19 cellular contexts compared by ENCODE assay signal in the genomic region with DNA sequence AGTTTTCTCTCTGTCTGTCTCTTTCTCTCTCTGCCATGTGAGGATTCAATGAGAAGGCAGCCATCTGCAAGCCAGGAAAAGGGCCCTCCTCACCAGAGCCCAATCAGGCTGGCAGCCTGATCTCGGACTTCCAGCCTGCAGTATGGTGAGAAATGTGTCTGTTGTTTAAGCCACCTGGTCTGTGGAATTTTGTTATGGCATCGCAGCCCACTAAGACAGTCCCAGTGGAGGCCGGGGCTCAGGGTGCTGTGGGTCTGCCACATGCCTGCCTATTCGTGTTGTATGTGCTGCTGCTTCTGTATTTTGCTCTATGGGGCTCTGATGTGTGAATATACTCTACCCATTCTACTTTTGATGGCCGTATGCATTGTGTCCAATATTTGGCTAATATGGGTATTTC.
A peak's percentile ranks its signal among the peaks of the same experiment; 100 is the strongest.
DNase-seq lines count a peak whose midpoint lies in the region; ATAC-seq and TF ChIP-seq lines count a peak whose summit lies in the region.
"Had no signal": no experiment of that assay in that cellular context is flagged by ENCODE, and none has a peak within 500 bp of the region (broad histone marks: within the 10 kb centered on the region; RNA-seq: fewer than 3 reads in every experiment).

No MANE protein-coding gene starts in this region.

- no peaks in the 10 kb centered on the region for H3K79me2 ChIP-seq in Loucy (ENCODE audit: insufficient read depth, low read length)

- TF ChIP-seq CTCF in Loucy (conservative IDR thresholded peaks at IDR 0.05; ENCODE audit: low read length) = no peak
- no peak for TF ChIP-seq CTCF in osteocyte (IDR thresholded peaks at IDR 0.05)
- TF ChIP-seq CTCF in upper lobe of right lung (IDR thresholded peaks at IDR 0.05) = no peak

- H3K9me3 Mint-ChIP-seq in osteocyte (ENCODE audit: unreplicated experiment) = peaks cover 6% of the 10 kb centered on the region

- H3K27me3 Mint-ChIP-seq in osteocyte (ENCODE audit: unreplicated experiment) = peaks cover 9% of the 10 kb centered on the region

- no peaks in the 10 kb centered on the region for H3K36me3 Mint-ChIP-seq in osteocyte (ENCODE audit: unreplicated experiment)
- H3K36me3 Mint-ChIP-seq: CD4-positive, alpha-beta memory T cell had no signal

- H3K4me3 ChIP-seq in Loucy (ENCODE audit: low read length, poor library complexity, severe bottlenecking) = no peak overlapping the region
- H3K4me3 ChIP-seq in upper lobe of right lung = no peak overlapping the region
- H3K4me3 ChIP-seq: SJCRH30 had no signal

- no peaks in the 10 kb centered on the region for H4K20me1 ChIP-seq in Loucy (ENCODE audit: insufficient read depth, low read length, poor library complexity, severe bottlenecking)

- H3K4me3 Mint-ChIP-seq in osteocyte (ENCODE audit: unreplicated experiment) = no peak overlapping the region
- H3K4me3 Mint-ChIP-seq: CD4-positive, alpha-beta memory T cell had no signal

- no peak overlapping the region for H3K4me2 ChIP-seq in Loucy (ENCODE audit: low read depth, low read length, poor library complexity, severe bottlenecking)

- H2AFZ ChIP-seq in Loucy (ENCODE audit: low read length) = no peak overlapping the region

- intact Hi-C loops in upper lobe of right lung (cut with DNase I) = no loop called here

- ATAC-seq in upper lobe of right lung (no peak), HG02870 (IDR thresholded peaks at IDR 0.05; ENCODE audit: unreplicated experiment) (no peak), HG02798 (IDR thresholded peaks at IDR 0.05; ENCODE audit: poor library complexity, unreplicated experiment) (no peak)
- ATAC-seq: HCT116, PC-3 had no signal

- H3K9me2 ChIP-seq in Loucy (replicated peaks; ENCODE audit: low read depth, low read length) = no peaks in the 10 kb centered on the region

- H3K4me1 ChIP-seq in Loucy (ENCODE audit: insufficient read depth, low read length, poor library complexity, severe bottlenecking) = peaks cover 13% of the 10 kb centered on the region
- H3K4me1 ChIP-seq in upper lobe of right lung = peaks cover 8% of the 10 kb centered on the region
- H3K4me1 ChIP-seq: BE2C had no signal

- no peaks in the 10 kb centered on the region for H3F3A ChIP-seq in Loucy (ENCODE audit: low read depth)

- no peaks in the 10 kb centered on the region for H3K36me3 ChIP-seq in Loucy (ENCODE audit: insufficient read depth, low read length)
- no peaks in the 10 kb centered on the region for H3K36me3 ChIP-seq in upper lobe of right lung
- H3K36me3 ChIP-seq: BE2C, SJCRH30 had no signal

- peaks cover 23% of the 10 kb centered on the region for H3K4me1 Mint-ChIP-seq in osteocyte (ENCODE audit: unreplicated experiment)
- H3K4me1 Mint-ChIP-seq: CD4-positive, alpha-beta memory T cell had no signal

- no peak overlapping the region for H3K27ac ChIP-seq in upper lobe of right lung
- H3K27ac ChIP-seq: RWPE1, SJCRH30 had no signal

- DNase-seq in ecto neural progenitor cell (ENCODE audit: low spot score) = peak; percentile 10
- DNase-seq in osteocyte (ENCODE audit: extremely low spot score, unreplicated experiment) = peak; percentile 59
- peak; percentile 19 for DNase-seq in upper lobe of right lung
- no peak for DNase-seq in activated T-cell treated with anti-CD3 and anti-CD28 coated beads, Interleukin-2, amount 50 U/mL, for 48 hours
- DNase-seq: BE2C; CD4-positive, alpha-beta memory T cell; KBM-7; NCI-H1048; NCI-H1436 treated with DMSO at 0.1 percent for 48 hours; NCI-H2081 treated with DMSO at 0.1 percent for 48 hours; NCI-H510A treated with DMSO at 0.1 percent for 48 hours; NCI-H82; SJCRH30 had no signal

- peak overlapping the region; percentile 11 for H3K9ac ChIP-seq in Loucy (ENCODE audit: low read depth, low read length, poor library complexity, severe bottlenecking)

- peaks cover 8% of the 10 kb centered on the region; the same call in 1 of the 2 replicates for H3K9me3 ChIP-seq in Loucy (ENCODE audit: insufficient read depth, low read depth, low read length)
- H3K9me3 ChIP-seq in upper lobe of right lung = no peaks in the 10 kb centered on the region
- H3K9me3 ChIP-seq: BE2C, SJCRH30 had no signal

- H3K27ac Mint-ChIP-seq in osteocyte (ENCODE audit: unreplicated experiment) = no peak overlapping the region

- no peaks in the 10 kb centered on the region for H3K27me3 ChIP-seq in Loucy (ENCODE audit: insufficient read depth, low read length, poor library complexity, severe bottlenecking)
- no peaks in the 10 kb centered on the region for H3K27me3 ChIP-seq in upper lobe of right lung
- H3K27me3 ChIP-seq: BE2C, SJCRH30 had no signal

Comparison
In these comparisons a context has a peak if more than half of its experiments do, and no peak if none do; other contexts are left out.
1. DNase-seq: peak in ecto neural progenitor cell (single experiment), osteocyte (single experiment) and upper lobe of right lung (single experiment); none in activated T-cell treated with anti-CD3 and anti-CD28 coated beads, Interleukin-2, amount 50 U/mL, for 48 hours (0 of 2).